25 cellular contexts compared by ENCODE assay signal in the genomic region with DNA sequence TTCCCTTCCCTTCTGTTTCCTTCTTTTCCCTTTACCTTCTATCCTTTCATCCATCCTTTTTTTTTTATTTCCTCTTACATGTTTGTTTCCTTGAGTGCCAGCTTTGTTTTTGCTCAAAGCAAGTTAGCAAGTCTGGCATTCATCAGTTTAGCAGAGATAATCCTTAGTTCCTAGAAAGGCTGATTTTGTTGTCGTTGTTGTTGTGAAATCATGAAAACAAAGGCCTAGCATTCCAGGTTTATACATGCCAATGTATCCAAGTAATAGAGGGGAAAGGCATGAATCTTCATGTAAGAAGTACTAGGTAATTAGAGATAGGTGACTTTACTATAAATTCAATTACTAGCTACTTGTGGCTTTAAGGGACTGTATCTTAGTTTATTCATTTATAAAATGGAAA. TPM values are rescaled to one million over a fixed set of nuclear protein-coding genes. Genes with fewer than 3 reads are reported as not detected.
"Had no signal": no experiment of that assay in that cellular context is flagged by ENCODE, and none has a peak within 500 bp of the region (broad histone marks: within the 10 kb centered on the region; RNA-seq: fewer than 3 reads in every experiment).

No MANE protein-coding gene starts in this region.

- H3K4me2 ChIP-seq: SK-N-SH had no signal

- H3K9ac ChIP-seq: SK-N-SH had no signal

- H3K36me3 ChIP-seq: MG63 had no signal

- H3K4me3 ChIP-seq: MG63 had no signal

- FAIRE-seq: RCC 7860 had no signal

- H3K27me3 ChIP-seq: MG63 had no signal

- H3K9me3 ChIP-seq: MG63, SK-N-SH had no signal

- DNase-seq: Karpas-422, KG1, MG63, NCI-H1092, NCI-H1105 treated with DMSO at 0.1 percent for 48 hours, NCI-H1417 treated with DMSO at 0.1 percent for 48 hours, NCI-H146, NCI-H1694 treated with DMSO at 0.1 percent for 48 hours, NCI-H1930, NCI-H2081, NCI-H2107, NCI-H2171, NCI-H226, NCI-H446, NCI-H510A, NCI-H524 treated with DMSO at 0.1 percent for 48 hours, NCI-H69, NCI-H774, RPMI8226, SHP77, SK-N-SH, SW 1271 had no signal

- H3K27ac ChIP-seq: HL-60 had no signal

RNA-seq across cellular contexts. Expression of gene TFAP2B, which starts 45.9 kb away (rescaled TPM):
- total RNA-seq: SK-MEL-5 had no signal
